Comparison of ENCODE assay signal across 28 cellular contexts in genomic region chr3:170899455-170899854, GRCh38.
"Had no signal": no experiment of that assay in that cellular context is flagged by ENCODE, and none has a peak within 500 bp of the region (broad histone marks: within the 10 kb centered on the region; RNA-seq: fewer than 3 reads in every experiment).

No MANE protein-coding gene starts in this region.

- H3K9me3 ChIP-seq: colonic mucosa, esophagus muscularis mucosa, esophagus squamous epithelium, gastrocnemius medialis, gastroesophageal sphincter, heart left ventricle, heart right ventricle had no signal

- H2AFZ ChIP-seq: hepatocyte had no signal

- H3K79me2 ChIP-seq: hepatocyte had no signal

- H3K4me3 ChIP-seq: colonic mucosa, coronary artery, dorsolateral prefrontal cortex, esophagus muscularis mucosa, esophagus squamous epithelium, gastrocnemius medialis, gastroesophageal sphincter, heart left ventricle, heart right ventricle, hepatocyte had no signal

- H3K27me3 ChIP-seq: colonic mucosa, dorsolateral prefrontal cortex, esophagus muscularis mucosa, esophagus squamous epithelium, foreskin keratinocyte, gastrocnemius medialis, gastroesophageal sphincter, heart left ventricle, heart right ventricle, hepatocyte had no signal

- H3K36me3 ChIP-seq: colonic mucosa, esophagus squamous epithelium, gastrocnemius medialis, heart left ventricle, heart right ventricle had no signal

- H3K4me1 ChIP-seq: colonic mucosa, esophagus muscularis mucosa, esophagus squamous epithelium, foreskin keratinocyte, gastrocnemius medialis, gastroesophageal sphincter, heart left ventricle, heart right ventricle had no signal

- H3K27ac ChIP-seq: colonic mucosa, coronary artery, dorsolateral prefrontal cortex, epithelial cell of prostate, esophagus muscularis mucosa, esophagus squamous epithelium, foreskin keratinocyte, gastrocnemius medialis, gastroesophageal sphincter, heart left ventricle, heart right ventricle, hepatocyte had no signal

- FAIRE-seq: endometrium, endothelial cell of umbilical vein, frontal cortex had no signal

- DNase-seq: colonic mucosa; cortex of kidney; dermis blood vessel endothelial cell; dorsolateral prefrontal cortex; effector CD4-positive, alpha-beta T cell; effector CD8-positive, alpha-beta T cell; effector memory CD4-positive, alpha-beta T cell; effector memory CD8-positive, alpha-beta T cell; endodermal cell; erythroblast; esophagus squamous epithelium; foreskin fibroblast; foreskin keratinocyte; foreskin melanocyte; gastrocnemius medialis; glutamatergic neuron; head of caudate nucleus; heart left ventricle; heart right ventricle had no signal

- ATAC-seq: effector memory CD8-positive, alpha-beta T cell; esophagus mucosa; foreskin keratinocyte; gastrocnemius medialis; gastroesophageal sphincter; heart left ventricle; heart right ventricle had no signal

- H3K4me2 ChIP-seq: hepatocyte had no signal
